1 cellular context compared by ENCODE assay signal in the genomic region with DNA sequence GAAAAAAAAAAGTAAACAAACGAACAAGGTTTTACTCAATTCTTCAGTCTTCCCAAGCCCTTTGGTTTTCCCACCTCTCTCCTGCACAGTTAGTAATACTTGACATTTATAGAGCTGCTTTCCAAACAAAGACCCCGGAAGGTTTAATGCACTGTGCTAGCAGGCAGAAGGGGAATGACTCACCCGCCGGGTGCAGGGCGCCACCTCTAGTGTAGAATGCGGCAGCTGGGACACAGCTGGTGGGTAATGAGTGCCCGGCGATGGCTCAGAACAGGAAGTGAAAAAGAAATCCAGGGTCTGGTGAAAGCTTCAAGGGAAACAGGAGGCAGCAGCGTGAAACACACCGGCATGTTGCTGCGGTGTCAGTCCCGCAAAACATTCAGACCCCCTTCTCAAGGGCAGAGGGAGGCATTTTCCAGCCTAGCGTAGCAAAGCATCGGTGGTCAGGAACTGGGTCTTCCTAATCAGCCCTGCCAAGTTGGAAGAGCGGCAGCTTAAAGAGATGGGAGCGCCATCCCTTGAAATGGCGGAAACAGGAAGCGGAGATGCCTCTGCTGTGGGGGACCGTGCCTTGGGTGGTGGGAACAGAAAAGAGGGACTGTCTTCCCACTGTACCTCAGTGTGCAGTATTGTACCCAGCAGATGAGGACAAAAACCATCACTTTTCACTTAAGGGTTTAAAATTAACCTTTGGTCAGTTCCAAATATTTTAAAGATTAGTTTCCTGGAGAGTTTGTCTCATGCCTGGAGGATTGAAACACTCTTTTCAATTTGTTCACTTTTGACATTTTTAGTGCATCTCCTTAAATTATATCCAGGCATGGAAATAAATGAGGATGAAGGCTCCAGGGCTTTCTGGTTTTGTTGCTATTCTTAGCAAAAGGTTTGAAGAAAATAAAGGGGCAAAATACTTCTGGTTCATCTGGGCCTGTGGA.
TF ChIP-seq lines count a peak whose summit lies in the region.

No MANE protein-coding gene starts in this region.

TF ChIP-seq in GM23338, 12 proteins besides CTCF, POLR2A, EP300 and RAD21 (continued from another document):
- TF ChIP-seq, protein P1, sequence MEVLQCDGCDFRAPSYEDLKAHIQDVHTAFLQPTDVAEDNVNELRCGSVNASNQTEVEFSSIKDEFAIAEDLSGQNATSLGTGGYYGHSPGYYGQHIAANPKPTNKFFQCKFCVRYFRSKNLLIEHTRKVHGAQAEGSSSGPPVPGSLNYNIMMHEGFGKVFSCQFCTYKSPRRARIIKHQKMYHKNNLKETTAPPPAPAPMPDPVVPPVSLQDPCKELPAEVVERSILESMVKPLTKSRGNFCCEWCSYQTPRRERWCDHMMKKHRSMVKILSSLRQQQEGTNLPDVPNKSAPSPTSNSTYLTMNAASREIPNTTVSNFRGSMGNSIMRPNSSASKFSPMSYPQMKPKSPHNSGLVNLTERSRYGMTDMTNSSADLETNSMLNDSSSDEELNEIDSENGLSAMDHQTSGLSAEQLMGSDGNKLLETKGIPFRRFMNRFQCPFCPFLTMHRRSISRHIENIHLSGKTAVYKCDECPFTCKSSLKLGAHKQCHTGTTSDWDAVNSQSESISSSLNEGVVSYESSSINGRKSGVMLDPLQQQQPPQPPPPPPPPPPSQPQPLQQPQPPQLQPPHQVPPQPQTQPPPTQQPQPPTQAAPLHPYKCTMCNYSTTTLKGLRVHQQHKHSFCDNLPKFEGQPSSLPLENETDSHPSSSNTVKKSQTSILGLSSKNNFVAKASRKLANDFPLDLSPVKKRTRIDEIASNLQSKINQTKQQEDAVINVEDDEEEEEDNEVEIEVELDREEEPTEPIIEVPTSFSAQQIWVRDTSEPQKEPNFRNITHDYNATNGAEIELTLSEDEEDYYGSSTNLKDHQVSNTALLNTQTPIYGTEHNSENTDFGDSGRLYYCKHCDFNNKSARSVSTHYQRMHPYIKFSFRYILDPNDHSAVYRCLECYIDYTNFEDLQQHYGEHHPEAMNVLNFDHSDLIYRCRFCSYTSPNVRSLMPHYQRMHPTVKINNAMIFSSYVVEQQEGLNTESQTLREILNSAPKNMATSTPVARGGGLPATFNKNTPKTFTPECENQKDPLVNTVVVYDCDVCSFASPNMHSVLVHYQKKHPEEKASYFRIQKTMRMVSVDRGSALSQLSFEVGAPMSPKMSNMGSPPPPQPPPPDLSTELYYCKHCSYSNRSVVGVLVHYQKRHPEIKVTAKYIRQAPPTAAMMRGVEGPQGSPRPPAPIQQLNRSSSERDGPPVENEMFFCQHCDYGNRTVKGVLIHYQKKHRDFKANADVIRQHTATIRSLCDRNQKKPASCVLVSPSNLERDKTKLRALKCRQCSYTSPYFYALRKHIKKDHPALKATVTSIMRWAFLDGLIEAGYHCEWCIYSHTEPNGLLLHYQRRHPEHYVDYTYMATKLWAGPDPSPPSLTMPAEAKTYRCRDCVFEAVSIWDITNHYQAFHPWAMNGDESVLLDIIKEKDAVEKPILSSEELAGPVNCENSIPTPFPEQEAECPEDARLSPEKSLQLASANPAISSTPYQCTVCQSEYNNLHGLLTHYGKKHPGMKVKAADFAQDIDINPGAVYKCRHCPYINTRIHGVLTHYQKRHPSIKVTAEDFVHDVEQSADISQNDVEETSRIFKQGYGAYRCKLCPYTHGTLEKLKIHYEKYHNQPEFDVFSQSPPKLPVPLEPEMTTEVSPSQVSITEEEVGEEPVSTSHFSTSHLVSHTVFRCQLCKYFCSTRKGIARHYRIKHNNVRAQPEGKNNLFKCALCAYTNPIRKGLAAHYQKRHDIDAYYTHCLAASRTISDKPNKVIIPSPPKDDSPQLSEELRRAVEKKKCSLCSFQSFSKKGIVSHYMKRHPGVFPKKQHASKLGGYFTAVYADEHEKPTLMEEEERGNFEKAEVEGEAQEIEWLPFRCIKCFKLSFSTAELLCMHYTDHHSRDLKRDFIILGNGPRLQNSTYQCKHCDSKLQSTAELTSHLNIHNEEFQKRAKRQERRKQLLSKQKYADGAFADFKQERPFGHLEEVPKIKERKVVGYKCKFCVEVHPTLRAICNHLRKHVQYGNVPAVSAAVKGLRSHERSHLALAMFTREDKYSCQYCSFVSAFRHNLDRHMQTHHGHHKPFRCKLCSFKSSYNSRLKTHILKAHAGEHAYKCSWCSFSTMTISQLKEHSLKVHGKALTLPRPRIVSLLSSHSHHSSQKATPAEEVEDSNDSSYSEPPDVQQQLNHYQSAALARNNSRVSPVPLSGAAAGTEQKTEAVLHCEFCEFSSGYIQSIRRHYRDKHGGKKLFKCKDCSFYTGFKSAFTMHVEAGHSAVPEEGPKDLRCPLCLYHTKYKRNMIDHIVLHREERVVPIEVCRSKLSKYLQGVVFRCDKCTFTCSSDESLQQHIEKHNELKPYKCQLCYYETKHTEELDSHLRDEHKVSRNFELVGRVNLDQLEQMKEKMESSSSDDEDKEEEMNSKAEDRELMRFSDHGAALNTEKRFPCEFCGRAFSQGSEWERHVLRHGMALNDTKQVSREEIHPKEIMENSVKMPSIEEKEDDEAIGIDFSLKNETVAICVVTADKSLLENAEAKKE (CRISPR knock-in tag; IDR thresholded peaks at IDR 0.05): no peak
- TF ChIP-seq STAT1 (IDR thresholded peaks at IDR 0.05; ENCODE audit: unreplicated experiment): no peak
- TF ChIP-seq POLR2AphosphoS5 (IDR thresholded peaks at IDR 0.05; ENCODE audit: low read depth): no peak
- TF ChIP-seq ETS1 (IDR thresholded peaks at IDR 0.05): no peak
- no peak for TF ChIP-seq EZH2 (IDR thresholded peaks at IDR 0.05; ENCODE audit: low read depth, unreplicated experiment)
- TF ChIP-seq NANOG (IDR thresholded peaks at IDR 0.05; ENCODE audit: borderline replicate concordance): no peak
- TF ChIP-seq REST (IDR thresholded peaks at IDR 0.05; ENCODE audit: unreplicated experiment): no peak
- TF ChIP-seq CREB1 (CRISPR knock-in tag; IDR thresholded peaks at IDR 0.05; ENCODE audit: low read depth): no peak
